In genomic region chr6:31690231-31691077, GRCh38 we compare ENCODE assay signal across 1 cellular context.
TF ChIP-seq lines count a peak whose summit lies in the region.

No MANE protein-coding gene starts in this region.

TF ChIP-seq in K562, 482 proteins besides CTCF, POLR2A, EP300 and RAD21 (continued from another document and continues in another):
- TF ChIP-seq GTF3C2 (IDR thresholded peaks at IDR 0.05; ENCODE audit: borderline replicate concordance, extremely low read depth, insufficient read length), result no peak
- TF ChIP-seq TGIF2 (CRISPR knock-in tag; IDR thresholded peaks at IDR 0.05), result no peak
- peak; percentile 81; the same call in 1 of the 2 replicates for TF ChIP-seq ZBTB43 (CRISPR knock-in tag; IDR thresholded peaks at IDR 0.05)
- TF ChIP-seq ZNF589 (CRISPR knock-in tag; IDR thresholded peaks at IDR 0.05; ENCODE audit: low read depth), result peak; percentile 81; the same call in 1 of the 2 replicates
- TF ChIP-seq HMBOX1 (IDR thresholded peaks at IDR 0.05), result peak; percentile 55; the same call in 1 of the 2 replicates
- 0 out of 2 replicates have a peak, but pooled peaks have one; percentile 68 for TF ChIP-seq POLR2AphosphoS2 (IDR thresholded peaks at IDR 0.05; ENCODE audit: low read length)
- TF ChIP-seq ZNF668 (CRISPR knock-in tag; IDR thresholded peaks at IDR 0.05), result peak; percentile 83; the same call in 1 of the 2 replicates
- TF ChIP-seq ZKSCAN3 (CRISPR knock-in tag; IDR thresholded peaks at IDR 0.05), result no peak
- TF ChIP-seq NFYB (IDR thresholded peaks at IDR 0.05; ENCODE audit: extremely low read depth, insufficient read length), result no peak
- 0 out of 2 replicates have a peak, but pooled peaks have one; percentile 26 for TF ChIP-seq HEY1 (CRISPR knock-in tag; IDR thresholded peaks at IDR 0.05; ENCODE audit: borderline replicate concordance)
- TF ChIP-seq EZH2 (IDR thresholded peaks at IDR 0.05; ENCODE audit: borderline replicate concordance, low read depth, low read length), result no peak; the same call in 1 of the 2 replicates
- TF ChIP-seq SP1 (CRISPR knock-in tag; IDR thresholded peaks at IDR 0.05), result no peak; the same call in 1 of the 2 replicates
- TF ChIP-seq ZFPM2 (CRISPR knock-in tag; IDR thresholded peaks at IDR 0.05), result no peak
- TF ChIP-seq TBL1XR1 (IDR thresholded peaks at IDR 0.05; ENCODE audit: low read length in 2 of 2), result peak in 1 of 2 experiments; percentile 92; a peak in 3 of 4 replicates
- peak; percentile 38; the same call in 1 of the 2 replicates for TF ChIP-seq NFATC3 (IDR thresholded peaks at IDR 0.05)
- peak; percentile 36; the same call in 1 of the 2 replicates for TF ChIP-seq HNRNPUL1 (IDR thresholded peaks at IDR 0.05; ENCODE audit: low read length)
- TF ChIP-seq MAFG (tag; conservative IDR thresholded peaks at IDR 0.05), result peak; percentile 86
- TF ChIP-seq FOXP1 (CRISPR knock-in tag; IDR thresholded peaks at IDR 0.05), result no peak
- peak in 1 of 2 experiments; percentile 82; a peak in 1 of 4 replicates for TF ChIP-seq UBTF (IDR thresholded peaks at IDR 0.05; ENCODE audit: borderline replicate concordance in 1 of 2, low read depth in 2 of 2, low read length in 2 of 2)
- no peak for TF ChIP-seq SRSF9 (IDR thresholded peaks at IDR 0.05; ENCODE audit: borderline replicate concordance, low read depth, low read length)
- peak; percentile 89 for TF ChIP-seq RBM25 (IDR thresholded peaks at IDR 0.05; ENCODE audit: low read depth, low read length, severe bottlenecking)
- peak; percentile 2; the same call in 1 of the 2 replicates for TF ChIP-seq PHB2 (IDR thresholded peaks at IDR 0.05; ENCODE audit: low read depth)
- 0 out of 2 replicates have a peak, but pooled peaks have one; percentile 30 for TF ChIP-seq CREB1 (IDR thresholded peaks at IDR 0.05)
- TF ChIP-seq CREB1 (CRISPR knock-in tag; IDR thresholded peaks at IDR 0.05), result 0 out of 2 replicates have a peak, but pooled peaks have one; percentile 42
- TF ChIP-seq MCM2 (IDR thresholded peaks at IDR 0.05; ENCODE audit: low read depth), result no peak
- no peak for TF ChIP-seq ZBTB8A (IDR thresholded peaks at IDR 0.05; ENCODE audit: partially characterized antibody)
- no peak for TF ChIP-seq HNRNPK (IDR thresholded peaks at IDR 0.05; ENCODE audit: low read depth, low read length, poor library complexity, severe bottlenecking)
- TF ChIP-seq PTBP1 (IDR thresholded peaks at IDR 0.05; ENCODE audit: low read depth, low read length), result peak; percentile 21; the same call in 1 of the 2 replicates
- TF ChIP-seq SMARCB1 (IDR thresholded peaks at IDR 0.05; ENCODE audit: insufficient read length, low read depth), result peak; percentile 100
- peak; percentile 69 for TF ChIP-seq STAT5A (IDR thresholded peaks at IDR 0.05; ENCODE audit: borderline replicate concordance, low read length)
- TF ChIP-seq TAF9B (IDR thresholded peaks at IDR 0.05; ENCODE audit: partially characterized antibody), result no peak
- TF ChIP-seq ZNF41 (CRISPR knock-in tag; conservative IDR thresholded peaks at IDR 0.05), result 0 out of 2 replicates have a peak, but pooled peaks have one; percentile 7
- no peak; the same call in 1 of the 2 replicates for TF ChIP-seq MITF (IDR thresholded peaks at IDR 0.05)
- TF ChIP-seq ARID3B (CRISPR knock-in tag; IDR thresholded peaks at IDR 0.05; ENCODE audit: borderline replicate concordance), result 0 out of 2 replicates have a peak, but pooled peaks have one; percentile 89
- no peak for TF ChIP-seq SIN3B (IDR thresholded peaks at IDR 0.05; ENCODE audit: low read depth)
- TF ChIP-seq ZBTB40 (IDR thresholded peaks at IDR 0.05), result peak; percentile 34; the same call in 1 of the 2 replicates
- no peak for TF ChIP-seq ZBTB40 (CRISPR knock-in tag; IDR thresholded peaks at IDR 0.05)
- peak; percentile 100 for TF ChIP-seq DPF2 (IDR thresholded peaks at IDR 0.05)
- TF ChIP-seq KDM1A (IDR thresholded peaks at IDR 0.05), result peak; percentile 89 to 92
